In the genomic region with DNA sequence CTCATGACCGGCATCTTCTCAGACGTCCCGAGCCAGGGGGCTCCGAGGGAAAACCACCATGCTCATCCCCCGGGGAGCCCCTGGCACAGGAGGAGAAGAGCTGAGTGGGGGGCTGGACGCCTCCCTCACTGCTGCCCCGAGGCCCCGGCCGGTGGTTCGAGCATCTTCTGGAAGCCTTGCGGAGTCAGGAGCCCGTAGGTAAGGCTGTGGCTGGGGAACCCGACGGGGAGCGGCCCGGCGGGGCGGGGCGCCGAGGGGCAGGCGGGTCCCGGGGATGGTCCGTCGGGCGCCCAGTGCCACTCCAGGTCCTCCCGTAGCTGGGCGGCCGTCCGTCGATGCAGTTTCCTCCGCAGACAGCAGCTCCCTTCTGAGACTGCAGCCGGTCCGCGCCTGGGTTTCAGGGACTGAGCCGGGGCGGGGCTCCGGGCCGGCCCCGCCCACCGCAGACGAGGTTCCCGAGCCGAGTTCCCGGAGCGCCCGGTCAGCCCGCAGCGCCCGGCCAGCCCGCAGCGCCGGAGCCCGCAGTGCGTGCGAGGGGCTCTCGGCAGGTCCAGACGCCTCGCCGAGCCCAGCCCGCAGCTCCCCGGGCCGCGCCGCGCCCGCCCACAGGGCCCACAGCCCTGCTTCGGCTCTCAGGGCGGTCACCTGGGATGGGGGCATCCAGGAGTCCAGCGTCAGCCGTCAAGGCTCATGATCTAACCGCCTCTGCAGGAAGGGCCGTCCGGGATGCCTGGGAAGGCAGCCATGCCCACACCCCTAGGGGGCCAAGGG, we compare ENCODE assay signal across 1 cellular context.
TF ChIP-seq lines count a peak whose summit lies in the region.

A gene (minus strand): TSS at position 369 of the 771 bp plus-strand sequence. CDS start 355 bp downstream, at position 14.

TF ChIP-seq in IMR-90, 13 proteins besides CTCF, POLR2A, EP300 and RAD21 (continued from another document):
- TF ChIP-seq, protein P1, sequence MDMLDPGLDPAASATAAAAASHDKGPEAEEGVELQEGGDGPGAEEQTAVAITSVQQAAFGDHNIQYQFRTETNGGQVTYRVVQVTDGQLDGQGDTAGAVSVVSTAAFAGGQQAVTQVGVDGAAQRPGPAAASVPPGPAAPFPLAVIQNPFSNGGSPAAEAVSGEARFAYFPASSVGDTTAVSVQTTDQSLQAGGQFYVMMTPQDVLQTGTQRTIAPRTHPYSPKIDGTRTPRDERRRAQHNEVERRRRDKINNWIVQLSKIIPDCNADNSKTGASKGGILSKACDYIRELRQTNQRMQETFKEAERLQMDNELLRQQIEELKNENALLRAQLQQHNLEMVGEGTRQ (IDR thresholded peaks at IDR 0.05; ENCODE audit: low read depth, low read length), result no peak
- TF ChIP-seq CHD1 (IDR thresholded peaks at IDR 0.05; ENCODE audit: low read depth, low read length) (no peak), CEBPB (IDR thresholded peaks at IDR 0.05; ENCODE audit: low read depth, low read length) (no peak), SMC3 (IDR thresholded peaks at IDR 0.05; ENCODE audit: low read depth, low read length) (no peak), MAFK (IDR thresholded peaks at IDR 0.05; ENCODE audit: low read depth, low read length) (no peak), RFX5 (IDR thresholded peaks at IDR 0.05; ENCODE audit: low read depth, low read length) (no peak), MAZ (IDR thresholded peaks at IDR 0.05; ENCODE audit: borderline replicate concordance, low read depth, low read length) (no peak), NFE2L2 (IDR thresholded peaks at IDR 0.05; ENCODE audit: low read depth, low read length) (no peak), FOS (IDR thresholded peaks at IDR 0.05; ENCODE audit: low read depth, low read length) (no peak)
